ENCODE assay signal across 10 cellular contexts in the genomic region with DNA sequence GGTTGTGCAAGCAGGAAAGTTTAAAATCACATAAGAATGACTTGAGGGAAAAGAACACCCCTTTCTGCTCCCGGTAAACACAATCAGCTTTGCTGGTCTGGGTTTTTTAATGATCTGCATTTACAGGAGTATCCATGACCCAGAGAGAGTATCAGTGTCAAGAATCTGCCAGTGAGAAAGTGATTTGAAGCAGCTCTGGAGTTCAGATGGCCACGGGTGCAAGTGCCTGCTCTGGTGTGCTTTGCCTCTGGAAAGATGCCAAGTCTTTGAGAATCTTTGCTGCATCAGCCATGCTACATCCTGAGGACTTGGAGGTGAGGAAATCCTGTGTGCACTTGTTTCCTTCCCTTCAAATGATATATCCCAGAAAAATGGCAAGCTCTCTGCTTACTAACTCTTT. TPM values are rescaled to one million over a fixed set of nuclear protein-coding genes. Genes with fewer than 3 reads are reported as not detected.
DNase-seq lines count a peak whose midpoint lies in the region; ATAC-seq and TF ChIP-seq lines count a peak whose summit lies in the region.
"Had no signal": no experiment of that assay in that cellular context is flagged by ENCODE, and none has a peak within 500 bp of the region (broad histone marks: within the 10 kb centered on the region; RNA-seq: fewer than 3 reads in every experiment).

No MANE protein-coding gene starts in this region.

- H3K36me3 Mint-ChIP-seq in central memory CD8-positive, alpha-beta T cell (ENCODE audit: insufficient read depth) = peaks cover 2% of the 10 kb centered on the region
- no peaks in the 10 kb centered on the region for H3K36me3 Mint-ChIP-seq in natural killer cell

- H3K27ac ChIP-seq in caudate nucleus (ENCODE audit: low read depth, low read length) (no peak overlapping the region), uterus (no peak overlapping the region)

- peak overlapping the region; percentile 66 for H3K4me3 Mint-ChIP-seq in central memory CD8-positive, alpha-beta T cell
- H3K4me3 Mint-ChIP-seq in natural killer cell = peak overlapping the region; percentile 86
- H3K4me3 Mint-ChIP-seq: stimulated activated naive CD8-positive, alpha-beta T cell treated with anti-CD3 and anti-CD28 coated beads, Interleukin-15, Interleukin-2, amounts not matched to agents 100 ng/mL and 50 ng/mL, for 24 hours had no signal

- H3K36me3 ChIP-seq in uterus = no peaks in the 10 kb centered on the region

- intact Hi-C loops in natural killer cell (cut with micrococcal nuclease) = no loop called here
- intact Hi-C loops in uterus (cut with DNase I; ENCODE audit: low total_unique reads) = no loop called here

- peak; percentile 8 for DNase-seq in NCI-H345 (lab: John Stamatoyannopoulos, UW)
- no peak for DNase-seq in NCI-H345 treated with DMSO at 0.1 percent for 48 hours (lab: John Stamatoyannopoulos, UW; ENCODE audit: unreplicated experiment)
- DNase-seq in NCI-H2227 (lab: John Stamatoyannopoulos, UW; ENCODE audit: unreplicated experiment) = peak; percentile 15
- DNase-seq in central memory CD8-positive, alpha-beta T cell (ENCODE audit: low spot score in 2 of 2) = no peak
- no peak for DNase-seq in natural killer cell
- no peak for DNase-seq in caudate nucleus (lab: John Stamatoyannopoulos, UW)
- no peak for DNase-seq in uterus
- no peak for DNase-seq in NCI-H524 treated with DMSO at 0.1 percent for 48 hours (lab: John Stamatoyannopoulos, UW)

- TF ChIP-seq CTCF in natural killer cell (IDR thresholded peaks at IDR 0.05) (no peak), uterus (IDR thresholded peaks at IDR 0.05) (no peak)

- H3K4me3 ChIP-seq in uterus = no peak overlapping the region
- H3K4me3 ChIP-seq: mucosa of descending colon had no signal

- ATAC-seq in central memory CD8-positive, alpha-beta T cell (replicated peaks; ENCODE audit: extremely low read depth, poor library complexity, severe bottlenecking) = peak; percentile 34
- ATAC-seq in natural killer cell = peak; percentile 25 to 61 (median 34)

- H3K9me3 Mint-ChIP-seq in central memory CD8-positive, alpha-beta T cell = no peaks in the 10 kb centered on the region
- H3K9me3 Mint-ChIP-seq in natural killer cell = no peaks in the 10 kb centered on the region
- H3K9me3 Mint-ChIP-seq: stimulated activated naive CD8-positive, alpha-beta T cell treated with anti-CD3 and anti-CD28 coated beads, Interleukin-15, Interleukin-2, amounts not matched to agents 100 ng/mL and 50 ng/mL, for 24 hours had no signal

- peak overlapping the region; percentile 74 for H3K27ac Mint-ChIP-seq in central memory CD8-positive, alpha-beta T cell (ENCODE audit: low read depth)
- H3K27ac Mint-ChIP-seq in natural killer cell = peak overlapping the region; percentile 75 to 80
- H3K27ac Mint-ChIP-seq: stimulated activated naive CD8-positive, alpha-beta T cell treated with anti-CD3 and anti-CD28 coated beads, Interleukin-15, Interleukin-2, amounts not matched to agents 100 ng/mL and 50 ng/mL, for 24 hours had no signal

- no peaks in the 10 kb centered on the region for H3K27me3 Mint-ChIP-seq in central memory CD8-positive, alpha-beta T cell
- no peaks in the 10 kb centered on the region for H3K27me3 Mint-ChIP-seq in natural killer cell (ENCODE audit: low read depth in 2 of 2)
- H3K27me3 Mint-ChIP-seq: stimulated activated naive CD8-positive, alpha-beta T cell treated with anti-CD3 and anti-CD28 coated beads, Interleukin-15, Interleukin-2, amounts not matched to agents 100 ng/mL and 50 ng/mL, for 24 hours had no signal

- no peak for TF ChIP-seq POLR2A in uterus (IDR thresholded peaks at IDR 0.05)

- no peaks in the 10 kb centered on the region for H3K9me3 ChIP-seq in uterus
- H3K9me3 ChIP-seq: mucosa of descending colon had no signal

- H3K4me1 ChIP-seq in uterus = no peaks in the 10 kb centered on the region

- peaks cover 46% of the 10 kb centered on the region for H3K4me1 Mint-ChIP-seq in central memory CD8-positive, alpha-beta T cell
- H3K4me1 Mint-ChIP-seq in natural killer cell = peaks cover 41 to 49% of the 10 kb centered on the region in 2 donors

- no peaks in the 10 kb centered on the region for H3K27me3 ChIP-seq in uterus

RNA-seq across cellular contexts. Expression of a gene that starts 18.6 kb away (rescaled TPM):
- total RNA-seq in natural killer cell = 10 to 100 TPM; 73.1 to 77.9 (median 76.0) TPM
- total RNA-seq in uterus = 10 to 100 TPM; 14.4 to 61.3 (median 46.5) TPM

Comparison
In these comparisons a context has a peak if more than half of its experiments do, and no peak if none do; other contexts are left out.
1. DNase-seq: peak in NCI-H345 (single experiment) and NCI-H2227 (single experiment); none in NCI-H345 treated with DMSO at 0.1 percent for 48 hours (single experiment), central memory CD8-positive, alpha-beta T cell (0 of 2), natural killer cell (single experiment), caudate nucleus (0 of 61), uterus (0 of 2) and NCI-H524 treated with DMSO at 0.1 percent for 48 hours (single experiment).